Comparison of ENCODE assay signal across 13 cellular contexts in genomic region chr1:116382321-116382720, GRCh38. TPM values are rescaled to one million over a fixed set of nuclear protein-coding genes. Genes with fewer than 3 reads are reported as not detected.
DNase-seq lines count a peak whose midpoint lies in the region; ATAC-seq and TF ChIP-seq lines count a peak whose summit lies in the region.
"Had no signal": no experiment of that assay in that cellular context is flagged by ENCODE, and none has a peak within 500 bp of the region (broad histone marks: within the 10 kb centered on the region; RNA-seq: fewer than 3 reads in every experiment).

No MANE protein-coding gene starts in this region.

- no peak for TF ChIP-seq POLR2A in IMR-90 (IDR thresholded peaks at IDR 0.05; ENCODE audit: low read depth, low read length)
- TF ChIP-seq POLR2A in body of pancreas (IDR thresholded peaks at IDR 0.05) = no peak
- no peak for TF ChIP-seq POLR2A in breast epithelium (IDR thresholded peaks at IDR 0.05)

- H4K5ac ChIP-seq in IMR-90 (ENCODE audit: low read depth, low read length) = no peak overlapping the region

- H3K18ac ChIP-seq in IMR-90 (ENCODE audit: low read depth, low read length) = no peak overlapping the region

- H3K23ac ChIP-seq in IMR-90 (ENCODE audit: low read depth, low read length) = no peak overlapping the region

- no peak overlapping the region for H2BK5ac ChIP-seq in IMR-90 (ENCODE audit: low read depth, low read length, poor library complexity, severe bottlenecking)

- H3K27ac ChIP-seq in CD4-positive, alpha-beta T cell (ENCODE audit: low read depth, low read length) = no peak overlapping the region
- no peak overlapping the region for H3K27ac ChIP-seq in IMR-90 (ENCODE audit: insufficient read depth, low read length)
- H3K27ac ChIP-seq in body of pancreas = peak overlapping the region in 3 of 4 donors; percentile 57 to 98 (median 92)
- peak overlapping the region; percentile 5 for H3K27ac ChIP-seq in lower lobe of right lung
- H3K27ac ChIP-seq in breast epithelium = no peak overlapping the region
- H3K27ac ChIP-seq: WERI-Rb-1 had no signal

- peaks cover 72% of the 10 kb centered on the region for H3K36me3 Mint-ChIP-seq in CD4-positive, alpha-beta T cell (ENCODE audit: low read depth)

- H3K4me3 Mint-ChIP-seq in CD4-positive, alpha-beta T cell = no peak overlapping the region

- H3K56ac ChIP-seq in IMR-90 (ENCODE audit: extremely low read depth, insufficient read depth, low read length) = no peak overlapping the region

- H3K27me3 Mint-ChIP-seq in CD4-positive, alpha-beta T cell = no peaks in the 10 kb centered on the region

- H2AK5ac ChIP-seq in IMR-90 (ENCODE audit: low read depth, low read length) = no peak overlapping the region

- H3K79me1 ChIP-seq in IMR-90 (ENCODE audit: low read depth in 1 of 2, low read length in 2 of 2) = peaks cover 30 to 46% of the 10 kb centered on the region in 2 experiments

- H3K4me2 ChIP-seq in IMR-90 (ENCODE audit: low read depth, low read length) = no peak overlapping the region

- DNase-seq in CD4-positive, alpha-beta T cell = no peak
- DNase-seq in IMR-90 = peak; percentile 11
- no peak for DNase-seq in body of pancreas
- no peak for DNase-seq in lower lobe of right lung
- no peak for DNase-seq in epidermal melanocyte (ENCODE audit: insufficient read length, low spot score)
- DNase-seq in breast epithelium (ENCODE audit: low spot score in 2 of 2) = no peak
- DNase-seq in HuH-7.5 (ENCODE audit: low spot score) = no peak
- DNase-seq: aorta; NCI-H1092; stimulated activated CD4-positive, alpha-beta T cell treated with anti-CD3 and anti-CD28 coated beads, Interleukin-2, amount 100 ng/mL, for 24 hours; uterus; WERI-Rb-1 had no signal

- H2BK120ac ChIP-seq in IMR-90 (ENCODE audit: low read depth, low read length) = no peak overlapping the region

- POLR2A ChIA-PET in CD4-positive, alpha-beta T cell (lab: Charles Lee) = interaction anchor here (0.6 to 3.3 kb wide), 6 partner anchors 7 to 201 kb away, joined by 3 to 13 read pairs (median 4); partner anchors contain the start of gene ATP1A1
- POLR2A ChIA-PET in IMR-90 (lab: Charles Lee; ENCODE audit: unreplicated experiment) = no interaction called here

- H3K4ac ChIP-seq in IMR-90 (ENCODE audit: low read depth, low read length) = no peak overlapping the region

- no CpG with 5 or more reads among the region's 2 CpGs for WGBS in IMR-90 (ENCODE audit: extremely low coverage in 2 of 2, insufficient read length in 1 of 2), 2 experiments
- WGBS in body of pancreas, 2 donors = 5 to 25% methylated on average over 2 of the region's 2 CpGs

- CTCF ChIA-PET in CD4-positive, alpha-beta T cell (lab: Charles Lee) = no interaction called here
- CTCF ChIA-PET in IMR-90 (lab: Yijun Ruan, JAX) = interaction anchor here (1.0 to 1.5 kb wide), 2 partner anchors 11 to 103 kb away, joined by 3 read pairs; no protein-coding TSS in a partner anchor

- no peak overlapping the region for H3K14ac ChIP-seq in IMR-90 (replicated peaks; ENCODE audit: low read depth, low read length)

- H3K27ac Mint-ChIP-seq in CD4-positive, alpha-beta T cell = peak overlapping the region; percentile 9

- no peak for TF ChIP-seq RAD21 in IMR-90 (IDR thresholded peaks at IDR 0.05; ENCODE audit: low read length)

- H3K9me3 Mint-ChIP-seq in CD4-positive, alpha-beta T cell = no peaks in the 10 kb centered on the region

- no TSS peak for BruUV-seq in IMR-90 (replicated peaks; lab: Mats Ljungman, UMichigan)

- H2BK15ac ChIP-seq in IMR-90 (ENCODE audit: low read depth, low read length) = no peak overlapping the region

- H4K20me1 ChIP-seq in IMR-90 (ENCODE audit: insufficient read depth, low read length) = peaks cover 35% of the 10 kb centered on the region

- no peak overlapping the region for H2AK9ac ChIP-seq in IMR-90 (replicated peaks; ENCODE audit: low read depth, low read length, poor library complexity)

- H3K4me3 ChIP-seq in IMR-90 (ENCODE audit: insufficient read depth, low read depth, low read length) (no peak overlapping the region), body of pancreas (no peak overlapping the region), lower lobe of right lung (no peak overlapping the region), breast epithelium (no peak overlapping the region)

- H2BK20ac ChIP-seq in IMR-90 (ENCODE audit: low read depth, low read length) = no peak overlapping the region

- no peak for ATAC-seq in CD4-positive, alpha-beta T cell (ENCODE audit: poor library complexity)
- ATAC-seq in IMR-90 (ENCODE audit: low read depth) = no peak
- ATAC-seq in body of pancreas = no peak
- no peak for ATAC-seq in lower lobe of right lung
- ATAC-seq in HG02798 (IDR thresholded peaks at IDR 0.05; ENCODE audit: poor library complexity, unreplicated experiment) = no peak

- intact Hi-C loops in CD4-positive, alpha-beta T cell (cut with DNase I, micrococcal nuclease) = no loop called here
- intact Hi-C loops in IMR-90 (cut with micrococcal nuclease) = no loop called here
- intact Hi-C loops in body of pancreas (cut with DNase I) = no loop called here
- intact Hi-C loops in lower lobe of right lung (cut with DNase I) = no loop called here
- intact Hi-C loops in breast epithelium (cut with DNase I; ENCODE audit: low total_unique reads) = no loop called here

- H3K27me3 ChIP-seq in CD4-positive, alpha-beta T cell (ENCODE audit: control insufficient read depth, insufficient read depth, low read length) = no peaks in the 10 kb centered on the region
- H3K27me3 ChIP-seq in IMR-90 (ENCODE audit: control insufficient read depth, insufficient read depth, low read length) (no peaks in the 10 kb centered on the region), body of pancreas (no peaks in the 10 kb centered on the region), lower lobe of right lung (ENCODE audit: low read depth) (no peaks in the 10 kb centered on the region), breast epithelium (no peaks in the 10 kb centered on the region)
- H3K27me3 ChIP-seq: uterus had no signal

- dilution Hi-C loops in IMR-90 (cut with HindIII; ENCODE audit: low sequenced_read_pairs, unreplicated experiment) = no loop called here

- no peak overlapping the region for H3K9ac ChIP-seq in IMR-90 (ENCODE audit: low read depth, low read length)

- H3K4me1 ChIP-seq in IMR-90 (ENCODE audit: control insufficient read depth, insufficient read depth, low read length) = peaks cover 11% of the 10 kb centered on the region
- peaks cover 77% of the 10 kb centered on the region for H3K4me1 ChIP-seq in body of pancreas
- H3K4me1 ChIP-seq in lower lobe of right lung = peaks cover 83% of the 10 kb centered on the region
- H3K4me1 ChIP-seq in breast epithelium = peaks cover 4 to 23% of the 10 kb centered on the region in 2 donors
- H3K4me1 ChIP-seq: uterus had no signal

- H2AFZ ChIP-seq in IMR-90 (replicated peaks; ENCODE audit: low read length, poor library complexity) = no peak overlapping the region

- no peak overlapping the region for H4K91ac ChIP-seq in IMR-90 (ENCODE audit: insufficient read depth, low read depth, low read length)

- no peak for TF ChIP-seq CTCF in CD4-positive, alpha-beta T cell (IDR thresholded peaks at IDR 0.05)
- TF ChIP-seq CTCF in IMR-90 (conservative IDR thresholded peaks at IDR 0.05; ENCODE audit: low read depth, low read length) = no peak
- TF ChIP-seq CTCF in body of pancreas (IDR thresholded peaks at IDR 0.05) = no peak
- no peak for TF ChIP-seq CTCF in lower lobe of right lung (IDR thresholded peaks at IDR 0.05)
- no peak for TF ChIP-seq CTCF in breast epithelium (IDR thresholded peaks at IDR 0.05)

- peaks cover 93% of the 10 kb centered on the region for H3K4me1 Mint-ChIP-seq in CD4-positive, alpha-beta T cell (ENCODE audit: low read depth)

- H3K9me1 ChIP-seq in IMR-90 (ENCODE audit: insufficient read depth, low read length) = peaks cover 9% of the 10 kb centered on the region; the same call in 1 of the 2 replicates

- in situ Hi-C loops in IMR-90 (cut with MboI; ENCODE audit: low sequenced_read_pairs) = no loop called here

- no peaks in the 10 kb centered on the region for H3K9me3 ChIP-seq in CD4-positive, alpha-beta T cell (ENCODE audit: control insufficient read depth, low read length)
- H3K9me3 ChIP-seq in IMR-90 (ENCODE audit: control insufficient read depth, insufficient read depth, low read length) = no peaks in the 10 kb centered on the region
- no peaks in the 10 kb centered on the region for H3K9me3 ChIP-seq in body of pancreas
- no peaks in the 10 kb centered on the region for H3K9me3 ChIP-seq in lower lobe of right lung
- H3K9me3 ChIP-seq in breast epithelium = no peaks in the 10 kb centered on the region
- H3K9me3 ChIP-seq: uterus had no signal

- H4K8ac ChIP-seq in IMR-90 (ENCODE audit: low read depth in 2 of 2, low read length in 2 of 2) = no peak overlapping the region

- H3K36me3 ChIP-seq in IMR-90 (ENCODE audit: control insufficient read depth, insufficient read depth, low read length) (peaks cover 9% of the 10 kb centered on the region), body of pancreas (replicated peaks in 1 of 2; ENCODE audit: insufficient read depth in 1 of 2, low read depth in 2 of 2) (peaks cover 6 to 11% of the 10 kb centered on the region in 2 donors), lower lobe of right lung (peaks cover 37% of the 10 kb centered on the region), breast epithelium (peaks cover 11% of the 10 kb centered on the region)
- H3K36me3 ChIP-seq: uterus had no signal

TF ChIP-seq in IMR-90, 13 proteins besides CTCF, POLR2A, EP300 and RAD21 (continues in another document):
- TF ChIP-seq, protein P1, sequence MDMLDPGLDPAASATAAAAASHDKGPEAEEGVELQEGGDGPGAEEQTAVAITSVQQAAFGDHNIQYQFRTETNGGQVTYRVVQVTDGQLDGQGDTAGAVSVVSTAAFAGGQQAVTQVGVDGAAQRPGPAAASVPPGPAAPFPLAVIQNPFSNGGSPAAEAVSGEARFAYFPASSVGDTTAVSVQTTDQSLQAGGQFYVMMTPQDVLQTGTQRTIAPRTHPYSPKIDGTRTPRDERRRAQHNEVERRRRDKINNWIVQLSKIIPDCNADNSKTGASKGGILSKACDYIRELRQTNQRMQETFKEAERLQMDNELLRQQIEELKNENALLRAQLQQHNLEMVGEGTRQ (IDR thresholded peaks at IDR 0.05; ENCODE audit: low read depth, low read length) = no peak
- TF ChIP-seq MAFK (IDR thresholded peaks at IDR 0.05; ENCODE audit: low read depth, low read length) = no peak

RNA-seq across cellular contexts. Expression of gene ATP1A1, which starts 9.3 kb away (rescaled TPM):
- 100 to 1,000 TPM; 251 to 262 TPM for total RNA-seq in CD4-positive, alpha-beta T cell
- total RNA-seq in IMR-90 (2012; rRNA removed) (107 and 116 TPM in 2 replicates), body of pancreas (100 to 1,000 TPM; 423 to 593 TPM), lower lobe of right lung (518 TPM), breast epithelium (100 to 1,000 TPM; 235 to 423 (median 331) TPM)
- 124 and 125 TPM in 2 replicates for polyA plus RNA-seq in IMR-90 (2012; rRNA removed)
- polyA plus RNA-seq in IMR-90 (2012; cell fraction: cytosol; rRNA removed) = 80.5 and 128 TPM in 2 replicates
- polyA plus RNA-seq in IMR-90 (2012; cell fraction: nucleus; rRNA removed; ENCODE audit: low replicate concordance) = 50.7 and 113 TPM in 2 replicates

Comparison
In these comparisons a context has a peak if more than half of its experiments do, and no peak if none do; other contexts are left out.
1. H3K27ac ChIP-seq: peak in body of pancreas (3 of 4) and lower lobe of right lung (single experiment); none in CD4-positive, alpha-beta T cell (single experiment), IMR-90 (single experiment) and breast epithelium (0 of 2).